14 cellular contexts compared by ENCODE assay signal in genomic region chr1:1123581-1124507, GRCh38. TPM values are rescaled to one million over a fixed set of nuclear protein-coding genes. Genes with fewer than 3 reads are reported as not detected.
A peak's percentile ranks its signal among the peaks of the same experiment; 100 is the strongest.
DNase-seq lines count a peak whose midpoint lies in the region; ATAC-seq and TF ChIP-seq lines count a peak whose summit lies in the region.
"Had no signal": no experiment of that assay in that cellular context is flagged by ENCODE, and none has a peak within 500 bp of the region (broad histone marks: within the 10 kb centered on the region; RNA-seq: fewer than 3 reads in every experiment).

No MANE protein-coding gene starts in this region.

- TF ChIP-seq CTCF in left ventricle myocardium inferior (IDR thresholded peaks at IDR 0.05; ENCODE audit: borderline replicate concordance) = no peak
- no peak for TF ChIP-seq CTCF in fibroblast of the aortic adventitia (IDR thresholded peaks at IDR 0.05; ENCODE audit: insufficient read depth, low read length)

- no peak for ATAC-seq in Right ventricle myocardium inferior
- ATAC-seq in T-helper 17 cell = no peak
- ATAC-seq in stimulated activated naive CD8-positive, alpha-beta T cell treated with anti-CD3 and anti-CD28 coated beads, Interleukin-15, amount 100 ng/mL, for 72 hours = no peak
- ATAC-seq in GM21367 (IDR thresholded peaks at IDR 0.05; ENCODE audit: unreplicated experiment) = no peak

- no peak overlapping the region for H3K27ac Mint-ChIP-seq in T-helper 17 cell
- H3K27ac Mint-ChIP-seq in stimulated activated naive CD8-positive, alpha-beta T cell treated with anti-CD3 and anti-CD28 coated beads, Interleukin-15, amount 100 ng/mL, for 72 hours = peak overlapping the region; percentile 76 to 93

- no peaks in the 10 kb centered on the region for H3K79me1 ChIP-seq in mesendoderm (ENCODE audit: low read length)

- WGBS in mesendoderm (ENCODE audit: extremely low coverage, insufficient coverage, low lambda C conversion rate) = no CpG with 5 or more reads among the region's 23 CpGs

- H3K27ac ChIP-seq in left ventricle myocardium inferior (replicated peaks) = no peak overlapping the region
- no peak overlapping the region for H3K27ac ChIP-seq in mesendoderm (ENCODE audit: low read depth, low read length)

- H3K36me3 ChIP-seq in left ventricle myocardium inferior (no peaks in the 10 kb centered on the region), mesendoderm (ENCODE audit: control insufficient read depth, insufficient read depth, low read length) (no peaks in the 10 kb centered on the region)

- peak overlapping the region; percentile 62 for H3K4me3 Mint-ChIP-seq in T-helper 17 cell
- H3K4me3 Mint-ChIP-seq in stimulated activated naive CD8-positive, alpha-beta T cell treated with anti-CD3 and anti-CD28 coated beads, Interleukin-15, amount 100 ng/mL, for 72 hours = no peak overlapping the region

- H3K18ac ChIP-seq in mesendoderm (ENCODE audit: low read length) = no peak overlapping the region

- DNase-seq in Right ventricle myocardium inferior (ENCODE audit: missing footprints) = peak; percentile 41
- DNase-seq in left ventricle myocardium inferior = no peak
- DNase-seq in T-helper 17 cell = no peak
- DNase-seq in fibroblast of the aortic adventitia (ENCODE audit: low read depth) = peak; percentile 24
- no peak for DNase-seq in stimulated activated naive CD8-positive, alpha-beta T cell treated with anti-CD3 and anti-CD28 coated beads, Interleukin-15, amount 100 ng/mL, for 72 hours
- no peak for DNase-seq in mesendoderm
- DNase-seq in NCI-H345 treated with DMSO at 0.1 percent for 48 hours (lab: John Stamatoyannopoulos, UW; ENCODE audit: unreplicated experiment) = no peak
- DNase-seq: activated CD4-positive, alpha-beta T cell treated with anti-CD3 and anti-CD28 coated beads for 4 hours; Calu3; NCI-H2029 had no signal

- H3K9ac ChIP-seq in mesendoderm (ENCODE audit: low read length) = no peak overlapping the region

- H3K9me3 ChIP-seq in left ventricle myocardium inferior (replicated peaks) = no peaks in the 10 kb centered on the region
- H3K9me3 ChIP-seq in T-helper 17 cell (ENCODE audit: control insufficient read depth, low read length, poor library complexity, severe bottlenecking) = no peaks in the 10 kb centered on the region

- H3K23ac ChIP-seq in mesendoderm (ENCODE audit: low read length) = no peak overlapping the region

- no peak overlapping the region for H3K56ac ChIP-seq in mesendoderm (ENCODE audit: low read length)

- H3K27me3 ChIP-seq in left ventricle myocardium inferior (ENCODE audit: low read depth) (peaks cover 31% of the 10 kb centered on the region), mesendoderm (ENCODE audit: insufficient read depth, low read length, poor library complexity) (no peaks in the 10 kb centered on the region)

- no peaks in the 10 kb centered on the region for H3K36me3 Mint-ChIP-seq in T-helper 17 cell (ENCODE audit: low read depth)

- peaks cover 7 to 11% of the 10 kb centered on the region in 2 donors for H3K9me3 Mint-ChIP-seq in stimulated activated naive CD8-positive, alpha-beta T cell treated with anti-CD3 and anti-CD28 coated beads, Interleukin-15, amount 100 ng/mL, for 72 hours

- H2AK5ac ChIP-seq in mesendoderm (ENCODE audit: low read length) = no peak overlapping the region

- no peaks in the 10 kb centered on the region for H3K79me2 ChIP-seq in mesendoderm (ENCODE audit: control insufficient read depth, insufficient read depth, low read length)

- intact Hi-C loops in Right ventricle myocardium inferior (cut with DNase I) (loop anchor here (2.0 to 5.0 kb wide), 4 partner anchors 108 to 247 kb away; partner anchors contain the start of genes B3GALT6 and SDF4), left ventricle myocardium inferior (cut with micrococcal nuclease) (no loop called here)

- no peak overlapping the region for H4K8ac ChIP-seq in mesendoderm (ENCODE audit: low read depth, low read length)

- no peak overlapping the region for H2BK15ac ChIP-seq in mesendoderm (replicated peaks; ENCODE audit: low read depth)

- no peak overlapping the region for H3K4me2 ChIP-seq in mesendoderm (ENCODE audit: low read length)

- no peak overlapping the region for H3K4me3 ChIP-seq in left ventricle myocardium inferior
- no peak overlapping the region for H3K4me3 ChIP-seq in fibroblast of the aortic adventitia (ENCODE audit: low read depth, low read length)
- no peak overlapping the region for H3K4me3 ChIP-seq in mesendoderm (ENCODE audit: low read length)

- H4K5ac ChIP-seq in mesendoderm (ENCODE audit: low read length) = no peak overlapping the region

- no peak overlapping the region for H2BK120ac ChIP-seq in mesendoderm (ENCODE audit: low read depth, low read length)

- no peak overlapping the region for H2BK5ac ChIP-seq in mesendoderm (ENCODE audit: low read length)

- peaks cover 10% of the 10 kb centered on the region for H3K4me1 ChIP-seq in left ventricle myocardium inferior
- no peaks in the 10 kb centered on the region for H3K4me1 ChIP-seq in mesendoderm (ENCODE audit: control insufficient read depth, low read depth, low read length)

- H3K27me3 Mint-ChIP-seq in T-helper 17 cell = no peaks in the 10 kb centered on the region
- peaks cover 18% of the 10 kb centered on the region for H3K27me3 Mint-ChIP-seq in stimulated activated naive CD8-positive, alpha-beta T cell treated with anti-CD3 and anti-CD28 coated beads, Interleukin-15, amount 100 ng/mL, for 72 hours

- H3K4me1 Mint-ChIP-seq in T-helper 17 cell = peaks cover 4% of the 10 kb centered on the region
- peaks cover 26% of the 10 kb centered on the region for H3K4me1 Mint-ChIP-seq in stimulated activated naive CD8-positive, alpha-beta T cell treated with anti-CD3 and anti-CD28 coated beads, Interleukin-15, amount 100 ng/mL, for 72 hours

- H3K4ac ChIP-seq in mesendoderm (ENCODE audit: low read depth, low read length) = no peak overlapping the region

RNA-seq across cellular contexts. Expression of gene C1orf159, which starts 8.0 kb away (rescaled TPM):
- total RNA-seq in Right ventricle myocardium inferior = 2.9 TPM
- 3.8 TPM for total RNA-seq in left ventricle myocardium inferior
- total RNA-seq in T-helper 17 cell = 10 to 100 TPM; 13.4 to 17.1 TPM
- total RNA-seq in fibroblast of the aortic adventitia (ENCODE audit: low replicate concordance) = 6.1 and 7.7 TPM in 2 replicates
- polyA plus RNA-seq in mesendoderm (2013, experiment 1 of 2) = 7.0 TPM
- polyA plus RNA-seq in mesendoderm (2013, experiment 2 of 2) = 6.8 TPM

RNA-seq across cellular contexts. Expression of gene RNF223, which starts 49.7 kb away (rescaled TPM):
- total RNA-seq in Right ventricle myocardium inferior (not detected), left ventricle myocardium inferior (not detected), T-helper 17 cell (not detected), fibroblast of the aortic adventitia (ENCODE audit: low replicate concordance) (not detected in 2 replicates)
- polyA plus RNA-seq in mesendoderm (2013, experiment 1 of 2) = not detected
- not detected for polyA plus RNA-seq in mesendoderm (2013, experiment 2 of 2)
- total RNA-seq: H4, temporal lobe had no signal

RNA-seq across cellular contexts. Expression of gene TTLL10, which starts 49.8 kb away (rescaled TPM):
- 0.24 TPM for total RNA-seq in Right ventricle myocardium inferior
- not detected for total RNA-seq in left ventricle myocardium inferior
- total RNA-seq in T-helper 17 cell = 1 to 10 TPM in 1 of 2 donors, under 1 TPM in 1; 0.86 to 2.5 TPM
- total RNA-seq in fibroblast of the aortic adventitia (ENCODE audit: low replicate concordance) = not detected in 2 replicates
- polyA plus RNA-seq in mesendoderm (2013, experiment 1 of 2) = 0.27 TPM
- polyA plus RNA-seq in mesendoderm (2013, experiment 2 of 2) = 0.20 TPM
- total RNA-seq: astrocyte, H4, temporal lobe had no signal

Comparison
In these comparisons a context has a peak if more than half of its experiments do, and no peak if none do; other contexts are left out.
1. DNase-seq: peak in Right ventricle myocardium inferior (single experiment) and fibroblast of the aortic adventitia (single experiment); none in left ventricle myocardium inferior (single experiment), T-helper 17 cell (0 of 3), stimulated activated naive CD8-positive, alpha-beta T cell treated with anti-CD3 and anti-CD28 coated beads, Interleukin-15, amount 100 ng/mL, for 72 hours (0 of 2), mesendoderm (single experiment) and NCI-H345 treated with DMSO at 0.1 percent for 48 hours (single experiment).